ENCODE assay signal across 1 cellular context in the genomic region with DNA sequence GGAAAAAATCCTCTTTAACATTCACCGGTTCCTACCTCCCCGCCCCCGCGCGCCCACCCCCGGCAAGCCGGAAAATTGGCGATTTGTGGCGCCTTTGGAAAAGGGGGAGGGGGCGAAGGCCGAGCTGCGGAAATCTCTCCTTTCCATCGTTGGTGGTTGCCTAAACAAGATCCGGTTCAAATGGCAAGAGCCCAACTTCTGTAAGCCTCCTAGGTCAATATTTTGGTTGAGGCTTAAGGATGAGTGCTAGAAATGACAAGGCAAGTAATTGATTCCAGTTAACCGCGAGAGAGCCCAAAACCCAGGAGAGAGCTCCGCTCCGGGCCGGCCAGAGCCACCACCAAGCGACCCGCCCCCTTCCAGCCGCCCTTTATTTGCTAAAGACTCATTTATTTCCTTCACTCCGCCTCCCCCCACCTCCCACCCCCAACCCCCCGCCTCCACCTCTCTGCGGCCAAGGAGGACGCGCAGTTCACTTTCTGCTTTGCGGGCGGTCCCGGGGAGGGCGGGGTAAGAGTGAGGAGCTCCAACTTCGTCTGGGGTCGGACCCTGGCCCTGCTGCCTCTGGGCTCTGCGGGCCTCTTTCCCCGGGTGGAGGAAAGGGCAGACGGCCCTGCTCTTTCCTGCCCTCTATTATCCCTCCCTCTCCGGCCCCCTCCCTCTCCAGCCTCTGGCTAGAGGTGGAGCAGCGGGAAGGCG.
TF ChIP-seq lines count a peak whose summit lies in the region.

No MANE protein-coding gene starts in this region.

TF ChIP-seq in WTC11, 78 proteins besides CTCF, POLR2A, EP300 and RAD21 (continued from another document):
- TF ChIP-seq, protein P1, sequence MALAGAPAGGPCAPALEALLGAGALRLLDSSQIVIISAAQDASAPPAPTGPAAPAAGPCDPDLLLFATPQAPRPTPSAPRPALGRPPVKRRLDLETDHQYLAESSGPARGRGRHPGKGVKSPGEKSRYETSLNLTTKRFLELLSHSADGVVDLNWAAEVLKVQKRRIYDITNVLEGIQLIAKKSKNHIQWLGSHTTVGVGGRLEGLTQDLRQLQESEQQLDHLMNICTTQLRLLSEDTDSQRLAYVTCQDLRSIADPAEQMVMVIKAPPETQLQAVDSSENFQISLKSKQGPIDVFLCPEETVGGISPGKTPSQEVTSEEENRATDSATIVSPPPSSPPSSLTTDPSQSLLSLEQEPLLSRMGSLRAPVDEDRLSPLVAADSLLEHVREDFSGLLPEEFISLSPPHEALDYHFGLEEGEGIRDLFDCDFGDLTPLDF (CRISPR knock-in tag; IDR thresholded peaks at IDR 0.05), result no peak
- TF ChIP-seq, protein P2, sequence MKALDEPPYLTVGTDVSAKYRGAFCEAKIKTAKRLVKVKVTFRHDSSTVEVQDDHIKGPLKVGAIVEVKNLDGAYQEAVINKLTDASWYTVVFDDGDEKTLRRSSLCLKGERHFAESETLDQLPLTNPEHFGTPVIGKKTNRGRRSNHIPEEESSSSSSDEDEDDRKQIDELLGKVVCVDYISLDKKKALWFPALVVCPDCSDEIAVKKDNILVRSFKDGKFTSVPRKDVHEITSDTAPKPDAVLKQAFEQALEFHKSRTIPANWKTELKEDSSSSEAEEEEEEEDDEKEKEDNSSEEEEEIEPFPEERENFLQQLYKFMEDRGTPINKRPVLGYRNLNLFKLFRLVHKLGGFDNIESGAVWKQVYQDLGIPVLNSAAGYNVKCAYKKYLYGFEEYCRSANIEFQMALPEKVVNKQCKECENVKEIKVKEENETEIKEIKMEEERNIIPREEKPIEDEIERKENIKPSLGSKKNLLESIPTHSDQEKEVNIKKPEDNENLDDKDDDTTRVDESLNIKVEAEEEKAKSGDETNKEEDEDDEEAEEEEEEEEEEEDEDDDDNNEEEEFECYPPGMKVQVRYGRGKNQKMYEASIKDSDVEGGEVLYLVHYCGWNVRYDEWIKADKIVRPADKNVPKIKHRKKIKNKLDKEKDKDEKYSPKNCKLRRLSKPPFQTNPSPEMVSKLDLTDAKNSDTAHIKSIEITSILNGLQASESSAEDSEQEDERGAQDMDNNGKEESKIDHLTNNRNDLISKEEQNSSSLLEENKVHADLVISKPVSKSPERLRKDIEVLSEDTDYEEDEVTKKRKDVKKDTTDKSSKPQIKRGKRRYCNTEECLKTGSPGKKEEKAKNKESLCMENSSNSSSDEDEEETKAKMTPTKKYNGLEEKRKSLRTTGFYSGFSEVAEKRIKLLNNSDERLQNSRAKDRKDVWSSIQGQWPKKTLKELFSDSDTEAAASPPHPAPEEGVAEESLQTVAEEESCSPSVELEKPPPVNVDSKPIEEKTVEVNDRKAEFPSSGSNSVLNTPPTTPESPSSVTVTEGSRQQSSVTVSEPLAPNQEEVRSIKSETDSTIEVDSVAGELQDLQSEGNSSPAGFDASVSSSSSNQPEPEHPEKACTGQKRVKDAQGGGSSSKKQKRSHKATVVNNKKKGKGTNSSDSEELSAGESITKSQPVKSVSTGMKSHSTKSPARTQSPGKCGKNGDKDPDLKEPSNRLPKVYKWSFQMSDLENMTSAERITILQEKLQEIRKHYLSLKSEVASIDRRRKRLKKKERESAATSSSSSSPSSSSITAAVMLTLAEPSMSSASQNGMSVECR (CRISPR knock-in tag; IDR thresholded peaks at IDR 0.05; ENCODE audit: borderline replicate concordance), result no peak
- no peak for TF ChIP-seq ZNF671 (CRISPR knock-in tag; IDR thresholded peaks at IDR 0.05)
